In the genomic region with DNA sequence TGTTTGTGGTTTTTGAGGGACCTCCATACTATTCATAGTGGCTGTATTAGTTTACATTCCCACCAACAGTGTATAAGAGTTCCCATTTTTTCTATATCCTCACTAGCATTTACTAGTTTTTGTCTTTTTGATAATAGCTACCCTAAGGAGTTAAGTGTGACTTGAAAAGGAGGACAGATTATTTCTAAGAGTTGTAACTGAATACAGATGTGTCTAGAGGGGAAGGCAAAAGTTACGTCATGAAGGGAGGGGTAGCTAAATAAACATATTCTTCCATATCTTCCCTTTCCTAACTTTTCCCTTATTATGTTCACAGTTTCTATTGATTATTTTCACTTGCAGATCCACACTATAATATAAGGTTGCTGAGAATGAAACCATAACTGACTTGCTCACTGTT, we compare ENCODE assay signal across 8 cellular contexts.
"Had no signal": no experiment of that assay in that cellular context is flagged by ENCODE, and none has a peak within 500 bp of the region (broad histone marks: within the 10 kb centered on the region; RNA-seq: fewer than 3 reads in every experiment).

No MANE protein-coding gene starts in this region.

- ATAC-seq: GM12878 had no signal

- H3K4me3 ChIP-seq: GM12878 had no signal

- FAIRE-seq: G401.6, GM12878, GM12891, GM12892, GM18507, GM19239 had no signal

- DNase-seq: GDM1, GF-D8 had no signal
